ENCODE assay signal across 8 cellular contexts in the genomic region with DNA sequence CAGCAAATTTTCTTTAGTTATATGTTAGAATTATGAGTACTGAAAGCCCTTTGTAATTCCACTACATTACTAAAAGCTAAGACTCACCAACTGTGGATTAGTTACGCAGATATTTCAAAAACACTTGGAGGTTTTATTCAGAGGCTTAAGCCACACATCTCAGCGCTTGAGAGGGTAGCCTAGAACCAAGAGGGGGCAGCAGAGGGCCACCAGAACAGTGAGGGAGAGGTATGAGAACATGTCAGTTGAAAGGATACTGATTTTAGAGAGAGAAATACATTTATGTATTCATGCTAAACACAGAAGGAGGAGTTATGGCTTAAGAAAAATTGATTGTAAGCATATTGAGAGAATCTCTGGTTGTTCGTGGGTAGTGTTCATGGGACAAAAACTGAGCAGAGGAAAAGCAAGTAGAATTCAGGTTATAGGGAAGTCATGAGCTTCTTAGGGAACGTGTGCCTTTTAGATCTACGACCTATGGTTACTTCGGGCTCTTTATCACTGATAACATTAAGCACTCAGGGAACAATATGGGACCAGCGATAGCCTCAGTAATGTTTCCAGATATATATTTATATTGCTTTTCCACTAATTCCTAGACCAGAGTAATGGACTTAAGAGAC. TPM values are rescaled to one million over a fixed set of nuclear protein-coding genes. Genes with fewer than 3 reads are reported as not detected.
DNase-seq lines count a peak whose midpoint lies in the region; ATAC-seq and TF ChIP-seq lines count a peak whose summit lies in the region.

No MANE protein-coding gene starts in this region.

- no peak overlapping the region for H3K4me3 ChIP-seq in adrenal gland
- no peak overlapping the region for H3K4me3 ChIP-seq in gastrocnemius medialis

- ATAC-seq in HG02870 (IDR thresholded peaks at IDR 0.05; ENCODE audit: unreplicated experiment) (peak; percentile 93), left ventricle myocardium superior (peak; percentile 91), gastrocnemius medialis (peak; percentile 89 to 99)

- TF ChIP-seq POLR2A in adrenal gland (IDR thresholded peaks at IDR 0.05) (no peak), gastrocnemius medialis (IDR thresholded peaks at IDR 0.05) (no peak)

- H3K9me3 ChIP-seq in adrenal gland (replicated peaks in 1 of 3), result peaks cover 0 to 8% (median 0%) of the 10 kb centered on the region in 3 donors
- no peaks in the 10 kb centered on the region for H3K9me3 ChIP-seq in gastrocnemius medialis

- H3K27me3 ChIP-seq in adrenal gland, result no peaks in the 10 kb centered on the region
- H3K27me3 ChIP-seq in gastrocnemius medialis, result no peaks in the 10 kb centered on the region

- 13 to 22% (median 20%) methylated on average over 7 of the region's 7 CpGs for WGBS in adrenal gland, 4 donors

- DNase-seq in activated gamma-delta T cell treated with Interleukin-2 at 50 U/mL for 16 hours, result peak; percentile 65
- no peak for DNase-seq in activated gamma-delta T cell (lab: John Stamatoyannopoulos, UW)
- DNase-seq in NCI-H146 (lab: John Stamatoyannopoulos, UW), result peak; percentile 88
- peak; percentile 46 for DNase-seq in T follicular helper cell (ENCODE audit: low read depth)
- DNase-seq in adrenal gland, result peak; percentile 64 to 87 (median 72)
- DNase-seq in left ventricle myocardium superior, result peak; percentile 68
- DNase-seq in gastrocnemius medialis, result peak; percentile 27 to 59

- peaks cover 0 to 4% of the 10 kb centered on the region in 2 donors for H3K4me1 ChIP-seq in adrenal gland (replicated peaks in 1 of 2)
- H3K4me1 ChIP-seq in gastrocnemius medialis, result no peaks in the 10 kb centered on the region

- TF ChIP-seq CTCF in adrenal gland (IDR thresholded peaks at IDR 0.05) (peak; percentile 59 to 82 (median 71)), gastrocnemius medialis (IDR thresholded peaks at IDR 0.05 in 4 of 5, conservative IDR thresholded peaks at IDR 0.05 in 1 of 5) (peak; percentile 50 to 89 (median 64))

- in situ Hi-C loops in gastrocnemius medialis (cut with MboI; ENCODE audit: low sequenced_read_pairs in 4 of 4), result loop anchor here in 2 of 4 donors (5.0 to 25.0 kb wide), 2 partner anchors 40 to 105 kb away; a partner anchor contains a TSS

- intact Hi-C loops in adrenal gland (cut with DNase I) (no loop called here), left ventricle myocardium superior (cut with micrococcal nuclease) (no loop called here), gastrocnemius medialis (cut with DNase I; ENCODE audit: low total_unique reads) (loop anchor here (1.0 kb wide), 1 partner anchor 38 kb away; no protein-coding TSS in a partner anchor)

- no peak overlapping the region for H3K27ac ChIP-seq in adrenal gland
- no peak overlapping the region for H3K27ac ChIP-seq in gastrocnemius medialis

- H3K36me3 ChIP-seq in adrenal gland (replicated peaks in 1 of 2), result no peaks in the 10 kb centered on the region
- no peaks in the 10 kb centered on the region for H3K36me3 ChIP-seq in gastrocnemius medialis

RNA-seq across cellular contexts. Expression of a gene that starts 20.4 kb away (rescaled TPM):
- 100 to 1,000 TPM; 226 to 342 (median 260) TPM for total RNA-seq in adrenal gland
- polyA plus RNA-seq in adrenal gland, result 100 to 1,000 TPM in 1 of 3 donors, 10 to 100 TPM in 2; 68.0 to 455 (median 74.7) TPM
- total RNA-seq in left ventricle myocardium superior, result 152 TPM
- total RNA-seq in gastrocnemius medialis, result 100 to 1,000 TPM; 161 to 273 (median 198) TPM
